ENCODE assay signal across 9 cellular contexts in the genomic region with DNA sequence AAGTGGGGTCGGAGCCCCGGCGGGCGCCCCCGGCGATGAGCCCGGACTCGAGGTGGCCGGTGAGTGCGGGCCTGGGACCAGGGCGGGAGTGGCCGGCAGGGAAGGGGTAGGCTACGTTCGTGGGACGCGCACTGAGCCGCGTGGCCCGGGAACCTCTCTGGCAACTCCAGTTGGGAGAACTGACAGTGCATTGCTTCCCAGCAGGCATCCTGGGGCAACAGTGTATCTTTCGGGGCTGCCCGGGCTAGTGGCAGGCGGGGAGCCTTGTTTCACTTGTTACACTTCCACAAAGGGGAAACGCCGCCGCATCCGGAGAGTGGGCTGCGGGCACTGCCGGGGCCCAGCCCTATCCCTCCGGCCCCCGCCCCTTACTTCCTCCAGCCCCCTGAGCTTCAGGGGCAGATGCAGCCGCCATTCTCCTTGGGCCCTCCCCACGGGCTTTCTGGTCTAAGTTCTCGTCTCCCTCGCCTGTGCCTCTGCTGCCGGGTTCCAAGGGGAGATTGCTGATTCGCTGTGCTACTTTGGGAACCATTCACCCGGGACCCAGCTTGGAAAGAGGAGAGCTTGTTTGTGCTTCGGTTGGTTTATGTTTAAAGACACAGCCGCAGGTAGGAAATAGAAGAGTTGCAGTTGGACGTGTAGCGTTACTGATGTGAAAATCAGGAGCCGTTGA. TPM values are rescaled to one million over a fixed set of nuclear protein-coding genes. Genes with fewer than 3 reads are reported as not detected.
DNase-seq lines count a peak whose midpoint lies in the region; ATAC-seq and TF ChIP-seq lines count a peak whose summit lies in the region.
"Had no signal": no experiment of that assay in that cellular context is flagged by ENCODE, and none has a peak within 500 bp of the region (broad histone marks: within the 10 kb centered on the region; RNA-seq: fewer than 3 reads in every experiment).

No MANE protein-coding gene starts in this region.

- H3K9me2 ChIP-seq in DOHH2 (replicated peaks; ENCODE audit: control insufficient read depth, low read length) (no peaks in the 10 kb centered on the region), PC-3 (replicated peaks; ENCODE audit: low read length) (no peaks in the 10 kb centered on the region)

- H3K9me3 ChIP-seq in DOHH2 (ENCODE audit: control insufficient read depth, insufficient read depth, low read length) (no peaks in the 10 kb centered on the region), HAP-1 (no peaks in the 10 kb centered on the region), PC-3 (ENCODE audit: low read length) (no peaks in the 10 kb centered on the region), adrenal gland (replicated peaks in 1 of 3) (no peaks in the 10 kb centered on the region), smooth muscle cell (replicated peaks; ENCODE audit: low read depth) (no peaks in the 10 kb centered on the region)

- CTCF ChIA-PET in PC-3 (lab: Charles Lee), result interaction anchor here (0.9 kb wide), 1 partner anchor 16 kb away, joined by 3 read pairs; no protein-coding TSS in a partner anchor

- TF ChIP-seq POLR2A in adrenal gland (IDR thresholded peaks at IDR 0.05), result no peak

- WGBS in adrenal gland, 4 donors, result 1 to 6% (median 1%) methylated on average over 9 to 42 of the region's 42 CpGs
- WGBS in smooth muscle cell (ENCODE audit: low lambda C conversion rate), result 9% methylated on average over 32 of the region's 42 CpGs

- H3K9ac ChIP-seq in PC-3 (ENCODE audit: low read length) (peak overlapping the region; percentile 99), smooth muscle cell (ENCODE audit: low read depth) (peak overlapping the region; percentile 100)

- no TSS peak for BruUV-seq in PC-3 (replicated peaks; lab: Mats Ljungman, UMichigan)

- H3K4me2 ChIP-seq in DOHH2 (ENCODE audit: low read length) (peak overlapping the region; percentile 94), PC-3 (ENCODE audit: low read length) (peak overlapping the region; percentile 97), smooth muscle cell (peak overlapping the region; percentile 95)

- POLR2A ChIA-PET in PC-3 (lab: Charles Lee; ENCODE audit: unreplicated experiment), result no interaction called here

- peak overlapping the region; percentile 97 for H2AFZ ChIP-seq in PC-3 (ENCODE audit: low read length)
- peak overlapping the region; percentile 96 for H2AFZ ChIP-seq in smooth muscle cell (ENCODE audit: low read depth)

- DNase-seq in HAP-1 (ENCODE audit: low spot score in 2 of 2) (peak in 1 of 2 experiments; percentile 42), PC-3 (no peak), adrenal gland (peak in 5 of 7 donors; percentile 33 to 64 (median 49)), smooth muscle cell (lab: John Stamatoyannopoulos, UW; ENCODE audit: unreplicated experiment) (no peak), retina (no peak)

- no peaks in the 10 kb centered on the region for H3K27me3 ChIP-seq in DOHH2 (ENCODE audit: control insufficient read depth, low read length)
- H3K27me3 ChIP-seq in HAP-1 (ENCODE audit: low read depth), result no peaks in the 10 kb centered on the region
- no peaks in the 10 kb centered on the region for H3K27me3 ChIP-seq in PC-3 (ENCODE audit: low read length)
- no peaks in the 10 kb centered on the region for H3K27me3 ChIP-seq in adrenal gland
- H3K27me3 ChIP-seq in smooth muscle cell (ENCODE audit: low read depth), result no peaks in the 10 kb centered on the region

- H3K79me2 ChIP-seq in DOHH2 (ENCODE audit: control insufficient read depth, low read length) (peaks cover 54% of the 10 kb centered on the region), PC-3 (ENCODE audit: low read length) (peaks cover 45% of the 10 kb centered on the region), smooth muscle cell (ENCODE audit: low read depth) (peaks cover 48% of the 10 kb centered on the region)

- H3K4me3 ChIP-seq in DOHH2 (ENCODE audit: low read length) (peak overlapping the region; percentile 84), HAP-1 (peak overlapping the region; percentile 99), PC-3 (ENCODE audit: low read length) (peak overlapping the region; percentile 89), adrenal gland (peak overlapping the region; percentile 53 to 95 (median 85)), iPS-11a (ENCODE audit: low read depth, low read length) (peak overlapping the region; percentile 87), smooth muscle cell (peak overlapping the region; percentile 89)

- in situ Hi-C loops in HAP-1 (cut with MboI; ENCODE audit: low sequenced_read_pairs), result no loop called here

- ATAC-seq in PC-3, result 0 out of 2 replicates have a peak, but pooled peaks have one; percentile 1
- no peak for ATAC-seq in GM21367 (IDR thresholded peaks at IDR 0.05; ENCODE audit: unreplicated experiment)

- H3K4me1 ChIP-seq in DOHH2 (ENCODE audit: control insufficient read depth, low read length), result peaks cover 21% of the 10 kb centered on the region
- peaks cover 10% of the 10 kb centered on the region; the same call in 1 of the 2 replicates for H3K4me1 ChIP-seq in HAP-1
- H3K4me1 ChIP-seq in PC-3 (ENCODE audit: insufficient read depth, low read length), result peaks cover 23% of the 10 kb centered on the region
- peaks cover 12 to 33% of the 10 kb centered on the region in 2 donors for H3K4me1 ChIP-seq in adrenal gland (replicated peaks in 1 of 2)
- H3K4me1 ChIP-seq in smooth muscle cell (ENCODE audit: low read depth), result peaks cover 15% of the 10 kb centered on the region

- H4K20me1 ChIP-seq in DOHH2 (ENCODE audit: control insufficient read depth, insufficient read depth, low read depth, low read length), result peaks cover 20% of the 10 kb centered on the region
- peaks cover 13% of the 10 kb centered on the region for H4K20me1 ChIP-seq in PC-3 (ENCODE audit: low read length)
- H4K20me1 ChIP-seq in smooth muscle cell (ENCODE audit: low read depth), result peaks cover 26% of the 10 kb centered on the region

- H3K27ac ChIP-seq in DOHH2 (ENCODE audit: low read depth, low read length), result peak overlapping the region; percentile 76
- peak overlapping the region; percentile 92 for H3K27ac ChIP-seq in PC-3 (ENCODE audit: low read length)
- peak overlapping the region; percentile 58 to 99 (median 98) for H3K27ac ChIP-seq in adrenal gland
- H3K27ac ChIP-seq in smooth muscle cell (ENCODE audit: low read depth), result peak overlapping the region; percentile 99

- intact Hi-C loops in PC-3 (cut with micrococcal nuclease) (loop anchor here (5.0 kb wide), 1 partner anchor 770 kb away; the partner anchor contains the start of gene RAD18), adrenal gland (cut with DNase I) (no loop called here)

- TF ChIP-seq CTCF in DOHH2 (IDR thresholded peaks at IDR 0.05; ENCODE audit: low read depth, low read length, poor library complexity, severe bottlenecking), result no peak
- no peak for TF ChIP-seq CTCF in PC-3 (conservative IDR thresholded peaks at IDR 0.05; ENCODE audit: low read depth, low read length)
- TF ChIP-seq CTCF in adrenal gland (IDR thresholded peaks at IDR 0.05), result no peak
- no peak for TF ChIP-seq CTCF in smooth muscle cell (IDR thresholded peaks at IDR 0.05; ENCODE audit: borderline replicate concordance, insufficient read depth, poor library complexity, severe bottlenecking)

- H3F3A ChIP-seq in DOHH2 (ENCODE audit: control insufficient read depth, insufficient read depth) (no peaks in the 10 kb centered on the region), PC-3 (ENCODE audit: low read length, unreplicated experiment) (no peaks in the 10 kb centered on the region), smooth muscle cell (ENCODE audit: low read depth) (no peaks in the 10 kb centered on the region)

- H3K36me3 ChIP-seq in DOHH2 (ENCODE audit: control insufficient read depth, low read length) (peaks cover 51% of the 10 kb centered on the region), HAP-1 (replicated peaks) (peaks cover 35% of the 10 kb centered on the region), PC-3 (ENCODE audit: low read depth, low read length) (peaks cover 23% of the 10 kb centered on the region), adrenal gland (replicated peaks in 1 of 2) (peaks cover 0 to 23% of the 10 kb centered on the region in 2 donors), smooth muscle cell (ENCODE audit: low read depth) (peaks cover 3% of the 10 kb centered on the region)

RNA-seq across cellular contexts. Expression of gene BRPF1, which starts 0.7 kb away (rescaled TPM):
- total RNA-seq in PC-3 (2014; rRNA removed), result 27.0 and 29.8 TPM in 2 replicates
- total RNA-seq in adrenal gland, result 10 to 100 TPM; 14.0 to 18.7 (median 16.4) TPM
- polyA plus RNA-seq in adrenal gland, result 10 to 100 TPM in 2 of 3 donors, 1 to 10 TPM in 1; 7.4 to 14.6 (median 12.4) TPM
- total RNA-seq in smooth muscle cell, result 11.5 and 13.9 TPM in 2 replicates
- 14.3 and 17.1 TPM in 2 replicates for polyA plus RNA-seq in smooth muscle cell

RNA-seq across cellular contexts. Expression of gene OGG1, which starts 17.5 kb away (rescaled TPM):
- total RNA-seq in PC-3 (2014; rRNA removed), result 38.7 and 47.3 TPM in 2 replicates
- 10 to 100 TPM; 13.3 to 34.9 (median 22.0) TPM for total RNA-seq in adrenal gland
- 10 to 100 TPM; 16.0 to 25.6 (median 21.2) TPM for polyA plus RNA-seq in adrenal gland
- total RNA-seq in smooth muscle cell, result 13.4 and 16.0 TPM in 2 replicates
- polyA plus RNA-seq in smooth muscle cell, result 22.3 and 24.6 TPM in 2 replicates

RNA-seq across cellular contexts. Expression of gene CPNE9, which starts 28.6 kb away (rescaled TPM):
- total RNA-seq in PC-3 (2014; rRNA removed), result 0.07 TPM in 1 of 2 replicates, not detected in the other
- 1 to 10 TPM in 4 of 8 donors, under 1 TPM in 3, not detected in 1; 0.26 to 2.1 (median 1.2) TPM for total RNA-seq in adrenal gland
- polyA plus RNA-seq in adrenal gland, result 1 to 10 TPM; 1.6 to 9.2 (median 4.0) TPM
- not detected in 2 replicates for total RNA-seq in smooth muscle cell
- 0.44 TPM in 1 of 2 replicates, not detected in the other for polyA plus RNA-seq in smooth muscle cell
- total RNA-seq: RPMI7951 had no signal

RNA-seq across cellular contexts. Expression of gene CAMK1, which starts 37.5 kb away (rescaled TPM):
- total RNA-seq in PC-3 (2014; rRNA removed), result 36.6 and 53.2 TPM in 2 replicates
- total RNA-seq in adrenal gland, result 100 to 1,000 TPM in 7 of 8 donors, 10 to 100 TPM in 1; 83.1 to 261 (median 176) TPM
- polyA plus RNA-seq in adrenal gland, result 100 to 1,000 TPM in 2 of 3 donors, 10 to 100 TPM in 1; 51.5 to 281 (median 260) TPM
- 3.9 and 6.4 TPM in 2 replicates for total RNA-seq in smooth muscle cell
- 6.3 and 10.9 TPM in 2 replicates for polyA plus RNA-seq in smooth muscle cell

Comparison
In these comparisons a context has a peak if more than half of its experiments do, and no peak if none do; other contexts are left out.
1. DNase-seq: peak in adrenal gland (5 of 7); none in PC-3 (single experiment), smooth muscle cell (single experiment) and retina (single experiment).
2. Peak in every context shown above with its lines, with median percentiles within 50 percentile points of each other: H3K27ac ChIP-seq, H3K4me2 ChIP-seq and H3K4me3 ChIP-seq.